ENCODE assay signal across 18 cellular contexts in genomic region chr10:16231734-16232133, GRCh38.
"Had no signal": no experiment of that assay in that cellular context is flagged by ENCODE, and none has a peak within 500 bp of the region (broad histone marks: within the 10 kb centered on the region; RNA-seq: fewer than 3 reads in every experiment).

No MANE protein-coding gene starts in this region.

- ATAC-seq: esophagus mucosa; heart left ventricle; naive thymus-derived CD4-positive, alpha-beta T cell; sciatic nerve; stimulated activated memory B cell treated with anti-CD40 and anti-IgM and Interleukin-4, amounts not matched to agents 10 μg/mL and 1 μg/mL and 100 μg/mL, for 72 hours had no signal

- H3K9me3 ChIP-seq: tibial artery, upper lobe of left lung, uterus had no signal

- DNase-seq: effector memory CD4-positive, alpha-beta T cell; heart left ventricle; kidney glomerular epithelial cell; mesendoderm; naive thymus-derived CD4-positive, alpha-beta T cell; nephron progenitor cell; posterior cingulate gyrus; spleen; stimulated activated CD4-positive, alpha-beta T cell treated with anti-CD3 and anti-CD28 coated beads, Interleukin-15, amount 100 ng/mL, for 24 hours; stimulated activated CD4-positive, alpha-beta T cell treated with anti-CD3 and anti-CD28 coated beads, Interleukin-1b, Interleukin-23, amount 100 ng/mL, for 48 hours; stimulated activated CD4-positive, alpha-beta T cell treated with anti-CD3 and anti-CD28 coated beads, Interleukin-4, amount 100 ng/mL, for 24 hours; tibial artery; upper lobe of left lung; uterus had no signal

- H3K4me3 Mint-ChIP-seq: naive thymus-derived CD4-positive, alpha-beta T cell; nephron progenitor cell; stimulated activated memory B cell treated with anti-CD40 and anti-IgM and Interleukin-4, amounts not matched to agents 10 μg/mL and 1 μg/mL and 100 μg/mL, for 72 hours; stimulated activated naive CD8-positive, alpha-beta T cell treated with anti-CD3 and anti-CD28 coated beads, Interleukin-15, Interleukin-2, amounts not matched to agents 100 ng/mL and 50 ng/mL, for 24 hours had no signal

- H3K27me3 ChIP-seq: spleen, tibial artery, upper lobe of left lung, uterus had no signal

- H3K27ac Mint-ChIP-seq: nephron progenitor cell; stimulated activated memory B cell treated with anti-CD40 and anti-IgM and Interleukin-4, amounts not matched to agents 10 μg/mL and 1 μg/mL and 100 μg/mL, for 72 hours; stimulated activated naive CD8-positive, alpha-beta T cell treated with anti-CD3 and anti-CD28 coated beads, Interleukin-15, Interleukin-2, amounts not matched to agents 100 ng/mL and 50 ng/mL, for 24 hours had no signal

- H3K36me3 Mint-ChIP-seq: stimulated activated memory B cell treated with anti-CD40 and anti-IgM and Interleukin-4, amounts not matched to agents 10 μg/mL and 1 μg/mL and 100 μg/mL, for 72 hours had no signal

- H3K4me1 ChIP-seq: heart left ventricle, spleen, tibial artery, upper lobe of left lung, uterus had no signal

- H3K36me3 ChIP-seq: heart left ventricle, spleen, tibial artery, upper lobe of left lung, uterus had no signal

- H3K27me3 Mint-ChIP-seq: stimulated activated memory B cell treated with anti-CD40 and anti-IgM and Interleukin-4, amounts not matched to agents 10 μg/mL and 1 μg/mL and 100 μg/mL, for 72 hours; stimulated activated naive CD8-positive, alpha-beta T cell treated with anti-CD3 and anti-CD28 coated beads, Interleukin-15, Interleukin-2, amounts not matched to agents 100 ng/mL and 50 ng/mL, for 24 hours had no signal

- H3K4me1 Mint-ChIP-seq: naive thymus-derived CD4-positive, alpha-beta T cell; nephron progenitor cell; stimulated activated memory B cell treated with anti-CD40 and anti-IgM and Interleukin-4, amounts not matched to agents 10 μg/mL and 1 μg/mL and 100 μg/mL, for 72 hours had no signal

- H3K4me3 ChIP-seq: heart left ventricle, spleen, tibial artery, upper lobe of left lung, uterus had no signal
